Comparison of ENCODE assay signal across 1 cellular context in the genomic region with DNA sequence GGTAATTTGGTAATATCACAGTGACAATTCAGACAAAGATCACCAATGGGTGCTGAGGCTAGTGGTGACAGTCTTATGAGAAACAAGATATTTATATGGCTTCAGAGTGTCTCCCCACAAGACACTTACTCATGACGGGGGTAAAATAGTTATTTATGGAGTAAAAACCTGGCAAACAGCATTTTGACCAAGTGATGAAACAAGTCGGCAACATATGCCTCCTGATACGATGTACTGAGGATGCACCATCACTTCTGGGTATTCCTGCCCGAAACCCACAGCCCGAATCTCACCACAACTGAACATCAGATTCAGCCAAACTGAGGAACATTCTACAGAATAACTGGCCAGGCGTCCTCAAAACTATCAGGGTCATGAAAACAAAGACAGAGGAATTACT.
TF ChIP-seq lines count a peak whose summit lies in the region.

No MANE protein-coding gene starts in this region.

TF ChIP-seq in K562, 482 proteins besides CTCF, POLR2A, EP300 and RAD21:
- TF ChIP-seq TAF7 (tag; IDR thresholded peaks at IDR 0.05) (no peak), SLC30A9 (CRISPR knock-in tag; IDR thresholded peaks at IDR 0.05) (no peak), PURB (CRISPR knock-in tag; IDR thresholded peaks at IDR 0.05; ENCODE audit: low read depth) (no peak), MEIS2 (IDR thresholded peaks at IDR 0.05; ENCODE audit: partially characterized antibody) (peak; percentile 32), ATF7 (IDR thresholded peaks at IDR 0.05) (no peak), HOXB6 (CRISPR knock-in tag; IDR thresholded peaks at IDR 0.05; ENCODE audit: borderline replicate concordance) (no peak), CEBPB (tag; IDR thresholded peaks at IDR 0.05) (no peak), MYBL2 (IDR thresholded peaks at IDR 0.05; ENCODE audit: low read depth) (no peak), MYBL2 (CRISPR knock-in tag; IDR thresholded peaks at IDR 0.05; ENCODE audit: borderline replicate concordance) (no peak), CXXC5 (CRISPR knock-in tag; IDR thresholded peaks at IDR 0.05) (no peak), ZBTB8A (IDR thresholded peaks at IDR 0.05; ENCODE audit: partially characterized antibody) (no peak), ZNF133 (CRISPR knock-in tag; IDR thresholded peaks at IDR 0.05) (no peak), ETV1 (tag; conservative IDR thresholded peaks at IDR 0.05; ENCODE audit: low read depth) (no peak), ZNF143 (CRISPR knock-in tag; IDR thresholded peaks at IDR 0.05) (no peak), NKRF (IDR thresholded peaks at IDR 0.05; ENCODE audit: borderline replicate concordance) (no peak), ATF4 (CRISPR knock-in tag; IDR thresholded peaks at IDR 0.05) (0 out of 2 replicates have a peak, but pooled peaks have one; percentile 56), CREB3L1 (IDR thresholded peaks at IDR 0.05; ENCODE audit: borderline replicate concordance, low read depth) (no peak), ZNF347 (CRISPR knock-in tag; IDR thresholded peaks at IDR 0.05; ENCODE audit: low read depth) (no peak), ZNF175 (CRISPR knock-in tag; IDR thresholded peaks at IDR 0.05; ENCODE audit: low read depth) (peak; percentile 36; the same call in 1 of the 2 replicates), CEBPG (CRISPR knock-in tag; IDR thresholded peaks at IDR 0.05) (0 out of 2 replicates have a peak, but pooled peaks have one; percentile 31), CEBPG (tag; conservative IDR thresholded peaks at IDR 0.05 in 1 of 2, IDR thresholded peaks at IDR 0.05 in 1 of 2) (peak in 1 of 2 experiments; percentile 85; a peak in 3 of 4 replicates), NR2C2 (CRISPR knock-in tag; IDR thresholded peaks at IDR 0.05) (no peak), NR2C2 (tag; IDR thresholded peaks at IDR 0.05) (peak; percentile 15; the same call in 1 of the 2 replicates), ZNF586 (CRISPR knock-in tag; conservative IDR thresholded peaks at IDR 0.05) (no peak), MCM2 (IDR thresholded peaks at IDR 0.05; ENCODE audit: low read depth) (no peak), E2F5 (CRISPR knock-in tag; IDR thresholded peaks at IDR 0.05) (no peak)
- TF ChIP-seq, protein P1, sequence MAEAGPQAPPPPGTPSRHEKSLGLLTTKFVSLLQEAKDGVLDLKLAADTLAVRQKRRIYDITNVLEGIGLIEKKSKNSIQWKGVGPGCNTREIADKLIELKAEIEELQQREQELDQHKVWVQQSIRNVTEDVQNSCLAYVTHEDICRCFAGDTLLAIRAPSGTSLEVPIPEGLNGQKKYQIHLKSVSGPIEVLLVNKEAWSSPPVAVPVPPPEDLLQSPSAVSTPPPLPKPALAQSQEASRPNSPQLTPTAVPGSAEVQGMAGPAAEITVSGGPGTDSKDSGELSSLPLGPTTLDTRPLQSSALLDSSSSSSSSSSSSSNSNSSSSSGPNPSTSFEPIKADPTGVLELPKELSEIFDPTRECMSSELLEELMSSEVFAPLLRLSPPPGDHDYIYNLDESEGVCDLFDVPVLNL (CRISPR knock-in tag; IDR thresholded peaks at IDR 0.05; ENCODE audit: low read depth): no peak
- TF ChIP-seq, protein P2, sequence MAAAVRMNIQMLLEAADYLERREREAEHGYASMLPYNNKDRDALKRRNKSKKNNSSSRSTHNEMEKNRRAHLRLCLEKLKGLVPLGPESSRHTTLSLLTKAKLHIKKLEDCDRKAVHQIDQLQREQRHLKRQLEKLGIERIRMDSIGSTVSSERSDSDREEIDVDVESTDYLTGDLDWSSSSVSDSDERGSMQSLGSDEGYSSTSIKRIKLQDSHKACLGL (CRISPR knock-in tag; IDR thresholded peaks at IDR 0.05; ENCODE audit: borderline replicate concordance, poor library complexity, severe bottlenecking): no peak
- TF ChIP-seq, protein P3, sequence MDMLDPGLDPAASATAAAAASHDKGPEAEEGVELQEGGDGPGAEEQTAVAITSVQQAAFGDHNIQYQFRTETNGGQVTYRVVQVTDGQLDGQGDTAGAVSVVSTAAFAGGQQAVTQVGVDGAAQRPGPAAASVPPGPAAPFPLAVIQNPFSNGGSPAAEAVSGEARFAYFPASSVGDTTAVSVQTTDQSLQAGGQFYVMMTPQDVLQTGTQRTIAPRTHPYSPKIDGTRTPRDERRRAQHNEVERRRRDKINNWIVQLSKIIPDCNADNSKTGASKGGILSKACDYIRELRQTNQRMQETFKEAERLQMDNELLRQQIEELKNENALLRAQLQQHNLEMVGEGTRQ (CRISPR knock-in tag; IDR thresholded peaks at IDR 0.05): no peak
- TF ChIP-seq, protein P4, sequence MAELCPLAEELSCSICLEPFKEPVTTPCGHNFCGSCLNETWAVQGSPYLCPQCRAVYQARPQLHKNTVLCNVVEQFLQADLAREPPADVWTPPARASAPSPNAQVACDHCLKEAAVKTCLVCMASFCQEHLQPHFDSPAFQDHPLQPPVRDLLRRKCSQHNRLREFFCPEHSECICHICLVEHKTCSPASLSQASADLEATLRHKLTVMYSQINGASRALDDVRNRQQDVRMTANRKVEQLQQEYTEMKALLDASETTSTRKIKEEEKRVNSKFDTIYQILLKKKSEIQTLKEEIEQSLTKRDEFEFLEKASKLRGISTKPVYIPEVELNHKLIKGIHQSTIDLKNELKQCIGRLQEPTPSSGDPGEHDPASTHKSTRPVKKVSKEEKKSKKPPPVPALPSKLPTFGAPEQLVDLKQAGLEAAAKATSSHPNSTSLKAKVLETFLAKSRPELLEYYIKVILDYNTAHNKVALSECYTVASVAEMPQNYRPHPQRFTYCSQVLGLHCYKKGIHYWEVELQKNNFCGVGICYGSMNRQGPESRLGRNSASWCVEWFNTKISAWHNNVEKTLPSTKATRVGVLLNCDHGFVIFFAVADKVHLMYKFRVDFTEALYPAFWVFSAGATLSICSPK (IDR thresholded peaks at IDR 0.05; ENCODE audit: borderline replicate concordance): no peak
